8 cellular contexts compared by ENCODE assay signal in the genomic region with DNA sequence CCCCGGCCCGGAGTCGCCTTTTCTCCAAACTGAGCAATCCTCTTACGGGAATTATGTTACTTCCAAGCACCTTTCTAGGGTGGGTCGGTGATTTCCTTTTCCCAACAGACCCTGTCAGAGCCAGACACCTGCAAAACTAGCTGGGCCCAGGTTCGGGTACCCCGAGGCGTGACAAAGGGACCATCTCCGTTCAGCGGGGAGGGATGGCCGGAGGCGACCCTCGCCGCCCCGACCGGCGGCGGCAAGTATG. TPM values are rescaled to one million over a fixed set of nuclear protein-coding genes. Genes with fewer than 3 reads are reported as not detected.
DNase-seq lines count a peak whose midpoint lies in the region; ATAC-seq and TF ChIP-seq lines count a peak whose summit lies in the region.

No MANE protein-coding gene starts in this region.

- peaks cover 0 to 24% (median 3%) of the 10 kb centered on the region in 3 donors for H3K36me3 Mint-ChIP-seq in CD8-positive, alpha-beta memory T cell
- peaks cover 9% of the 10 kb centered on the region for H3K36me3 Mint-ChIP-seq in effector memory CD8-positive, alpha-beta T cell (ENCODE audit: insufficient read depth)

- ATAC-seq in PC-3 (no peak), GM18498 (IDR thresholded peaks at IDR 0.05; ENCODE audit: unreplicated experiment) (no peak), HG02885 (IDR thresholded peaks at IDR 0.05; ENCODE audit: poor library complexity, unreplicated experiment) (no peak), GM18870 (IDR thresholded peaks at IDR 0.05; ENCODE audit: unreplicated experiment) (no peak)
- ATAC-seq in effector memory CD8-positive, alpha-beta T cell (replicated peaks) = no peak

- H3K27me3 Mint-ChIP-seq in CD8-positive, alpha-beta memory T cell = no peaks in the 10 kb centered on the region
- peaks cover 0 to 9% of the 10 kb centered on the region in 2 donors for H3K27me3 Mint-ChIP-seq in effector memory CD8-positive, alpha-beta T cell

- peaks cover 11% of the 10 kb centered on the region for H3K4me1 ChIP-seq in CD8-positive, alpha-beta memory T cell (ENCODE audit: insufficient read depth, low read length)
- H3K4me1 ChIP-seq in PC-3 (ENCODE audit: insufficient read depth, low read length) = peaks cover 35% of the 10 kb centered on the region
- H3K4me1 ChIP-seq in neuronal stem cell (ENCODE audit: control insufficient read depth in 2 of 2, insufficient read depth in 1 of 2, low read depth in 1 of 2, low read length in 2 of 2) = peaks cover 2 to 3% of the 10 kb centered on the region in 2 donors

- H2AK5ac ChIP-seq in neuronal stem cell (ENCODE audit: low read depth, low read length) = no peak overlapping the region

- H4K91ac ChIP-seq in neuronal stem cell (ENCODE audit: low read depth, low read length, poor library complexity) = no peak overlapping the region

- intact Hi-C loops in PC-3 (cut with micrococcal nuclease) = loop anchor here (1.0 to 2.0 kb wide), 6 partner anchors 10 to 150 kb away; a partner anchor contains a TSS

- H3K79me2 ChIP-seq in PC-3 (ENCODE audit: low read length) = peaks cover 54% of the 10 kb centered on the region

- POLR2A ChIA-PET in CD8-positive, alpha-beta memory T cell (lab: Charles Lee) = interaction anchor here (0.5 to 2.2 kb wide), 6 partner anchors 62 to 1753 kb away, joined by 3 to 8 read pairs (median 4); a partner anchor contains a TSS
- POLR2A ChIA-PET in PC-3 (lab: Charles Lee; ENCODE audit: unreplicated experiment) = interaction anchor here (1.1 to 1.5 kb wide), 2 partner anchors 62 to 132 kb away, joined by 4 to 28 read pairs; a partner anchor contains a TSS

- H3K4ac ChIP-seq in neuronal stem cell (ENCODE audit: low read length) = no peak overlapping the region

- no peaks in the 10 kb centered on the region for H3K27me3 ChIP-seq in CD8-positive, alpha-beta memory T cell (ENCODE audit: insufficient read depth, low read length, poor library complexity, severe bottlenecking)
- H3K27me3 ChIP-seq in PC-3 (ENCODE audit: low read length) (no peaks in the 10 kb centered on the region), neuronal stem cell (ENCODE audit: control insufficient read depth in 3 of 3, insufficient read depth in 3 of 3, low read depth in 1 of 3, low read length in 3 of 3) (no peaks in the 10 kb centered on the region)

- no peaks in the 10 kb centered on the region for H3K9me2 ChIP-seq in PC-3 (replicated peaks; ENCODE audit: low read length)

- H3K79me1 ChIP-seq in neuronal stem cell (ENCODE audit: low read depth, low read length) = peaks cover 10% of the 10 kb centered on the region

- no peak for TF ChIP-seq CTCF in PC-3 (conservative IDR thresholded peaks at IDR 0.05; ENCODE audit: low read depth, low read length)

- peak overlapping the region; percentile 93 for H3K4me3 ChIP-seq in CD8-positive, alpha-beta memory T cell (ENCODE audit: low read length)
- H3K4me3 ChIP-seq in PC-3 (ENCODE audit: low read length) (peak overlapping the region; percentile 91), neuronal stem cell (ENCODE audit: low read length in 2 of 2) (peak overlapping the region; percentile 82 to 91)

- H4K20me1 ChIP-seq in PC-3 (ENCODE audit: low read length) = peaks cover 38% of the 10 kb centered on the region

- no peaks in the 10 kb centered on the region for H3K9me3 ChIP-seq in CD8-positive, alpha-beta memory T cell (ENCODE audit: low read length)
- no peaks in the 10 kb centered on the region for H3K9me3 ChIP-seq in PC-3 (ENCODE audit: low read length)
- H3K9me3 ChIP-seq in neuronal stem cell (replicated peaks in 1 of 2; ENCODE audit: control insufficient read depth in 2 of 2, insufficient read depth in 1 of 2, low read depth in 1 of 2, low read length in 2 of 2) = peaks cover 2% of the 10 kb centered on the region in 2 donors

- H3K9ac ChIP-seq in PC-3 (ENCODE audit: low read length) (peak overlapping the region; percentile 97), neuronal stem cell (ENCODE audit: low read depth, low read length, poor library complexity) (peak overlapping the region; percentile 93)

- H3K14ac ChIP-seq in neuronal stem cell (ENCODE audit: low read length) = peak overlapping the region; percentile 76

- H3K4me1 Mint-ChIP-seq in CD8-positive, alpha-beta memory T cell = peaks cover 17 to 37% (median 33%) of the 10 kb centered on the region in 3 donors
- H3K4me1 Mint-ChIP-seq in effector memory CD8-positive, alpha-beta T cell (ENCODE audit: low read depth in 2 of 2) = peaks cover 8 to 14% of the 10 kb centered on the region in 2 donors

- H2BK12ac ChIP-seq in neuronal stem cell (ENCODE audit: low read length) = no peak overlapping the region

- H3K4me2 ChIP-seq in PC-3 (ENCODE audit: low read length) = peak overlapping the region; percentile 90
- peak overlapping the region; percentile 100 for H3K4me2 ChIP-seq in neuronal stem cell (ENCODE audit: insufficient read depth, low read length, poor library complexity, severe bottlenecking)

- CTCF ChIA-PET in CD8-positive, alpha-beta memory T cell (lab: Charles Lee) = interaction anchor here (1.0 to 3.5 kb wide), 10 partner anchors 11 to 132 kb away, joined by 3 to 32 read pairs (median 3); a partner anchor contains a TSS
- CTCF ChIA-PET in PC-3 (lab: Charles Lee) = interaction anchor here (0.6 to 2.8 kb wide), 5 partner anchors 11 to 155 kb away, joined by 4 to 25 read pairs (median 7); a partner anchor contains a TSS

- no peak overlapping the region for H2BK15ac ChIP-seq in neuronal stem cell (ENCODE audit: low read length)

- H2AFZ ChIP-seq in PC-3 (ENCODE audit: low read length) = peak overlapping the region; percentile 51
- peak overlapping the region; percentile 99 for H2AFZ ChIP-seq in neuronal stem cell (ENCODE audit: low read length)

- DNase-seq in CD8-positive, alpha-beta memory T cell = no peak
- DNase-seq in PC-3 (no peak), neuronal stem cell (ENCODE audit: low spot score) (no peak), NCI-H1092 treated with DMSO at 0.1 percent for 48 hours (lab: John Stamatoyannopoulos, UW) (no peak)
- no peak for DNase-seq in effector memory CD8-positive, alpha-beta T cell

- H3F3A ChIP-seq in PC-3 (ENCODE audit: low read length, unreplicated experiment) = no peaks in the 10 kb centered on the region

- H3K18ac ChIP-seq in neuronal stem cell (ENCODE audit: low read length) = peak overlapping the region; percentile 88

- peak overlapping the region; percentile 23 to 95 (median 82) for H3K27ac Mint-ChIP-seq in CD8-positive, alpha-beta memory T cell
- H3K27ac Mint-ChIP-seq in effector memory CD8-positive, alpha-beta T cell = peak overlapping the region; percentile 80 to 88

- WGBS in neuronal stem cell (ENCODE audit: extremely low coverage in 2 of 2, insufficient read length in 2 of 2, insufficient replicate concordance in 1 of 2), 2 donors = no CpG with 5 or more reads among the region's 18 CpGs

- peak overlapping the region; percentile 75 for H3K27ac ChIP-seq in CD8-positive, alpha-beta memory T cell (ENCODE audit: low read depth, low read length)
- peak overlapping the region; percentile 75 for H3K27ac ChIP-seq in PC-3 (ENCODE audit: low read length)
- H3K27ac ChIP-seq in neuronal stem cell (replicated peaks; ENCODE audit: low read length) = no peak overlapping the region

- H2BK120ac ChIP-seq in neuronal stem cell (ENCODE audit: low read depth, low read length) = no peak overlapping the region

- peak overlapping the region; percentile 67 for H2BK5ac ChIP-seq in neuronal stem cell (ENCODE audit: low read length)

- H4K8ac ChIP-seq in neuronal stem cell (ENCODE audit: low read depth, low read length) = no peak overlapping the region

- no peaks in the 10 kb centered on the region for H3K9me3 Mint-ChIP-seq in CD8-positive, alpha-beta memory T cell
- H3K9me3 Mint-ChIP-seq in effector memory CD8-positive, alpha-beta T cell = no peaks in the 10 kb centered on the region

- peak overlapping the region; percentile 90 for H3K23ac ChIP-seq in neuronal stem cell (ENCODE audit: low read depth, low read length, poor library complexity)

- BruUV-seq in PC-3 (replicated peaks; lab: Mats Ljungman, UMichigan) = no TSS peak

- H3K36me3 ChIP-seq in CD8-positive, alpha-beta memory T cell (ENCODE audit: insufficient read depth, low read length) = no peaks in the 10 kb centered on the region
- H3K36me3 ChIP-seq in PC-3 (ENCODE audit: low read depth, low read length) (peaks cover 20% of the 10 kb centered on the region), neuronal stem cell (replicated peaks in 1 of 2; ENCODE audit: control insufficient read depth in 2 of 2, insufficient read depth in 2 of 2, low read length in 2 of 2) (peaks cover 3 to 30% of the 10 kb centered on the region in 2 donors)

- peak overlapping the region; percentile 82 to 96 (median 87) for H3K4me3 Mint-ChIP-seq in CD8-positive, alpha-beta memory T cell
- peak overlapping the region; percentile 87 for H3K4me3 Mint-ChIP-seq in effector memory CD8-positive, alpha-beta T cell

RNA-seq across cellular contexts. Expression of a gene that starts 0.4 kb away (rescaled TPM):
- total RNA-seq in CD8-positive, alpha-beta memory T cell = 100 to 1,000 TPM; 358 to 368 TPM
- 122 TPM for polyA plus RNA-seq in CD8-positive, alpha-beta memory T cell
- 392 and 440 TPM in 2 replicates for total RNA-seq in PC-3 (2014; rRNA removed)
- 169 TPM for polyA plus RNA-seq in neuronal stem cell (2013, experiment 1 of 2)
- 171 TPM for polyA plus RNA-seq in neuronal stem cell (2013, experiment 2 of 2)

RNA-seq across cellular contexts. Expression of a gene that starts 51.0 kb away (rescaled TPM):
- not detected for total RNA-seq in CD8-positive, alpha-beta memory T cell
- not detected for polyA plus RNA-seq in CD8-positive, alpha-beta memory T cell
- total RNA-seq in PC-3 (2014; rRNA removed) = not detected in 2 replicates
- 0.06 TPM for polyA plus RNA-seq in neuronal stem cell (2013, experiment 1 of 2)
- polyA plus RNA-seq in neuronal stem cell (2013, experiment 2 of 2) = 0.06 TPM
